ENCODE assay signal across 17 cellular contexts in the genomic region with DNA sequence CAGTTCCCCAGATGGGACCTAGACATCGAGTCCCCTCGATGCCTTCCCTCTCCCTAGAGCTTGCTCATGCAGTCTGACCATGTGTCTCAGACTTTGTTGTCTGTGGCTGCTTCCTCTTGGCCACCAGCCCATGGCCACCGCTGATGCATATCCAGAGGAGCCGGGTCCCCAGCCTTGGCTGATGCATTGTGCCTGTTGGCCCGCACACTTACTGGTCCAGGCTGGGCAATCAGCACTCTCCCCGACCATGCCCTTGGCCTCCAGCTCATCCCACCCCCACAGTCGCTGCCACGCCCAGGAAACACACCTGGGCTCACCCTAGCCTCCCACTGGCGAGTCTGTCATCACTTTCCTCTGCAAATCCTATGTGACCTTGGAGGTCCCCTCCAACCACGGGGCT.
DNase-seq lines count a peak whose midpoint lies in the region; ATAC-seq lines count a peak whose summit lies in the region.
"Had no signal": no experiment of that assay in that cellular context is flagged by ENCODE, and none has a peak within 500 bp of the region (broad histone marks: within the 10 kb centered on the region; RNA-seq: fewer than 3 reads in every experiment).

No MANE protein-coding gene starts in this region.

- H3K9me3 Mint-ChIP-seq in stimulated activated memory B cell treated with anti-CD40 and anti-IgM and Interleukin-4, amounts not matched to agents 10 μg/mL and 1 μg/mL and 100 μg/mL, for 72 hours = peaks cover 4% of the 10 kb centered on the region

- H3K27ac Mint-ChIP-seq in stimulated activated memory B cell treated with anti-CD40 and anti-IgM and Interleukin-4, amounts not matched to agents 10 μg/mL and 1 μg/mL and 100 μg/mL, for 72 hours = no peak overlapping the region

- peaks cover 10% of the 10 kb centered on the region for H3K4me1 Mint-ChIP-seq in stimulated activated memory B cell treated with anti-CD40 and anti-IgM and Interleukin-4, amounts not matched to agents 10 μg/mL and 1 μg/mL and 100 μg/mL, for 72 hours

- H3K4me3 Mint-ChIP-seq in stimulated activated memory B cell treated with anti-CD40 and anti-IgM and Interleukin-4, amounts not matched to agents 10 μg/mL and 1 μg/mL and 100 μg/mL, for 72 hours = no peak overlapping the region

- no peaks in the 10 kb centered on the region for H3K27me3 Mint-ChIP-seq in stimulated activated memory B cell treated with anti-CD40 and anti-IgM and Interleukin-4, amounts not matched to agents 10 μg/mL and 1 μg/mL and 100 μg/mL, for 72 hours

- peak; percentile 7 for DNase-seq in GM03348 (ENCODE audit: low spot score)
- peak; percentile 2 for DNase-seq in OCI-M1 (lab: John Stamatoyannopoulos, UW)
- peak; percentile 32 for DNase-seq in ecto neural progenitor cell (ENCODE audit: low spot score)
- no peak for DNase-seq in NCI-H2171 (lab: John Stamatoyannopoulos, UW)
- no peak for DNase-seq in NCI-H1092 treated with DMSO at 0.1 percent for 48 hours (lab: John Stamatoyannopoulos, UW)
- no peak for DNase-seq in NCI-H510A treated with DMSO at 0.1 percent for 48 hours (lab: John Stamatoyannopoulos, UW)
- DNase-seq: activated naive CD4-positive, alpha-beta T cell; AML-193; central memory CD4-positive, alpha-beta T cell; left cardiac atrium; occipital lobe; retina; SK-N-SH; stimulated activated CD4-positive, alpha-beta T cell treated with anti-CD3 and anti-CD28 coated beads, Interleukin-12 subunit alpha, Interleukin-12 subunit beta, amount 100 ng/mL, for 4 hours; T1000 had no signal

- peak; percentile 6 for ATAC-seq in stimulated activated memory B cell treated with anti-CD40 and anti-IgM and Interleukin-4, amounts not matched to agents 10 μg/mL and 1 μg/mL and 100 μg/mL, for 72 hours
- ATAC-seq: gastroesophageal sphincter, left cardiac atrium had no signal

- H3K36me3 Mint-ChIP-seq in stimulated activated memory B cell treated with anti-CD40 and anti-IgM and Interleukin-4, amounts not matched to agents 10 μg/mL and 1 μg/mL and 100 μg/mL, for 72 hours = no peaks in the 10 kb centered on the region

Comparison
In these comparisons a context has a peak if more than half of its experiments do, and no peak if none do; other contexts are left out.
1. DNase-seq: peak in GM03348 (single experiment), OCI-M1 (single experiment) and ecto neural progenitor cell (single experiment); none in NCI-H2171 (single experiment), NCI-H1092 treated with DMSO at 0.1 percent for 48 hours (single experiment) and NCI-H510A treated with DMSO at 0.1 percent for 48 hours (single experiment).